19 cellular contexts compared by ENCODE assay signal in the genomic region with DNA sequence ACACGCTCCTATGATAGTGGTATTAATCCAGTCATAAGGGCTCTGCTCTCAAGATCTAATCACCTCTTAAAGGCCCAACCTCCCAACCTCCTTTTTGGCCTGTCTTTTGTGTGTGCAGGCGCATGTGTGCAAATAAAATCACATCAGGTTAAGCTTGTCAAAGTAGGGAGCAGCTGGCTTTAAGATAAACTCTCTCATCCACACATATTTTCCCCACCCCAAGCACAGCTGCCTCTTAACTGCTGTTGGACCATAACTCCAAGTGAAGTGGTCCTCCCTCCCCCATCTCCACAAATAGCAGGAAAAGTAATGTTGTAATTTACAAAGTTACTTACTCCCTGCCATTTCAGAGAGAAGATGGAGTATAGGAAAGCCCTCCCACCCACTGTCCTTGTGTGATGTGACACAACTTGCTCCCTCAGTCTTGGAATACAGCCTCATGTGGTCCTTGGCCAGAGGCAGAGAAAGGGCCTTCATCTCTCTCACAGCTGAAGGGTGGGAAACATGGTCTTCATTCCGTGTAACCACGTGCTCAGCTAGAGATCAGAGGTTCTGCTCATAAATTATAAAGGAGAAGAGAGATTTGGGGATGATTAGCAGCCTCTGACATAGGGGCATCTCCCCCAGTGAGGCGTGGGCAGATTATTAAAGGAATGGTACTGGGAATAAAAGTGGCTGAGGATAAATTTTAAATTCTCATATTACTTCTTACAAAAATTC.
DNase-seq lines count a peak whose midpoint lies in the region; ATAC-seq, FAIRE-seq and TF ChIP-seq lines count a peak whose summit lies in the region.
"Had no signal": no experiment of that assay in that cellular context is flagged by ENCODE, and none has a peak within 500 bp of the region (broad histone marks: within the 10 kb centered on the region; RNA-seq: fewer than 3 reads in every experiment).

No MANE protein-coding gene starts in this region.

- H3K4me1 ChIP-seq in IMR-90 (ENCODE audit: control insufficient read depth, insufficient read depth, low read length), result peaks cover 3% of the 10 kb centered on the region; the same call in 1 of the 2 replicates
- no peaks in the 10 kb centered on the region for H3K4me1 ChIP-seq in endodermal cell (ENCODE audit: control insufficient read depth, insufficient read depth, low read length)
- H3K4me1 ChIP-seq: BE2C had no signal

- H2BK20ac ChIP-seq in IMR-90 (ENCODE audit: low read depth, low read length), result no peak overlapping the region; the same call in 1 of the 2 replicates

- H4K91ac ChIP-seq in IMR-90 (ENCODE audit: insufficient read depth, low read depth, low read length), result no peak overlapping the region

- no peaks in the 10 kb centered on the region for H3K9me3 Mint-ChIP-seq in endodermal cell

- H3K4ac ChIP-seq in IMR-90 (ENCODE audit: low read depth, low read length), result no peak overlapping the region

- TF ChIP-seq RAD21 in IMR-90 (IDR thresholded peaks at IDR 0.05; ENCODE audit: low read length), result no peak

- no peaks in the 10 kb centered on the region for H3K27me3 ChIP-seq in IMR-90 (ENCODE audit: control insufficient read depth, insufficient read depth, low read length)
- no peaks in the 10 kb centered on the region for H3K27me3 ChIP-seq in endodermal cell (ENCODE audit: control insufficient read depth, insufficient read depth, low read length, poor library complexity, severe bottlenecking)
- H3K27me3 ChIP-seq: BE2C, MG63 had no signal

- FAIRE-seq in urothelium cell line (lab: Jason Lieb, UNC), result peak; percentile 73

- ATAC-seq in IMR-90 (ENCODE audit: low read depth) (no peak), HG02840 (IDR thresholded peaks at IDR 0.05; ENCODE audit: low FRiP score, unreplicated experiment) (no peak)
- ATAC-seq: Right ventricle myocardium inferior had no signal

- H3K9ac ChIP-seq in IMR-90 (ENCODE audit: low read depth, low read length) (no peak overlapping the region), endodermal cell (ENCODE audit: extremely low read depth, low read length, poor library complexity, severe bottlenecking) (no peak overlapping the region)

- TF ChIP-seq CTCF in IMR-90 (conservative IDR thresholded peaks at IDR 0.05; ENCODE audit: low read depth, low read length) (no peak), endodermal cell (conservative IDR thresholded peaks at IDR 0.05) (no peak)

- H3K36me3 ChIP-seq in IMR-90 (ENCODE audit: control insufficient read depth, insufficient read depth, low read length) (peaks cover 27% of the 10 kb centered on the region), endodermal cell (ENCODE audit: control insufficient read depth, insufficient read depth, low read length) (peaks cover 3% of the 10 kb centered on the region)
- H3K36me3 ChIP-seq: BE2C, MG63 had no signal

- H3K9me3 ChIP-seq in IMR-90 (ENCODE audit: control insufficient read depth, insufficient read depth, low read length) (no peaks in the 10 kb centered on the region), endodermal cell (ENCODE audit: control insufficient read depth, low read length) (no peaks in the 10 kb centered on the region)
- H3K9me3 ChIP-seq: BE2C, MG63 had no signal

- H2AFZ ChIP-seq in IMR-90 (replicated peaks; ENCODE audit: low read length, poor library complexity), result no peak overlapping the region

- H3K4me3 Mint-ChIP-seq in endodermal cell, result no peak overlapping the region

- no peak overlapping the region for H3K14ac ChIP-seq in IMR-90 (replicated peaks; ENCODE audit: low read depth, low read length)

- no peak overlapping the region for H4K8ac ChIP-seq in IMR-90 (ENCODE audit: low read depth in 2 of 2, low read length in 2 of 2)

- H3K4me3 ChIP-seq in IMR-90 (ENCODE audit: insufficient read depth, low read depth, low read length) (no peak overlapping the region), endodermal cell (ENCODE audit: low read length) (no peak overlapping the region)
- H3K4me3 ChIP-seq: MG63 had no signal

- H3K9me1 ChIP-seq in IMR-90 (ENCODE audit: insufficient read depth, low read length), result peaks cover 7% of the 10 kb centered on the region

- H4K5ac ChIP-seq in IMR-90 (ENCODE audit: low read depth, low read length), result no peak overlapping the region

- POLR2A ChIA-PET in IMR-90 (lab: Charles Lee; ENCODE audit: unreplicated experiment), result interaction anchor here (0.5 to 0.6 kb wide), 2 partner anchors 12 to 41 kb away, joined by 3 to 5 read pairs; no protein-coding TSS in a partner anchor

- no peaks in the 10 kb centered on the region for H3K27me3 Mint-ChIP-seq in endodermal cell (ENCODE audit: insufficient read depth)

- no peak overlapping the region for H2AK5ac ChIP-seq in IMR-90 (ENCODE audit: low read depth, low read length)

- H3K79me1 ChIP-seq in IMR-90 (ENCODE audit: low read depth in 1 of 2, low read length in 2 of 2), result peaks cover 19 to 29% of the 10 kb centered on the region in 2 experiments

- H3K23ac ChIP-seq in IMR-90 (ENCODE audit: low read depth, low read length), result no peak overlapping the region

- WGBS in IMR-90 (ENCODE audit: extremely low coverage in 2 of 2, insufficient read length in 1 of 2), 2 experiments, result no CpG with 5 or more reads among the region's 5 CpGs
- 94 to 100% methylated on average over 1 to 5 of the region's 5 CpGs for WGBS in endodermal cell (ENCODE audit: insufficient coverage in 1 of 2, insufficient read length in 1 of 2), 2 experiments

- no peak overlapping the region for H3K18ac ChIP-seq in IMR-90 (ENCODE audit: low read depth, low read length)

- H2BK120ac ChIP-seq in IMR-90 (ENCODE audit: low read depth, low read length), result no peak overlapping the region

- CTCF ChIA-PET in IMR-90 (lab: Yijun Ruan, JAX), result no interaction called here

- no TSS peak for BruUV-seq in IMR-90 (replicated peaks; lab: Mats Ljungman, UMichigan)

- dilution Hi-C loops in IMR-90 (cut with HindIII; ENCODE audit: low sequenced_read_pairs, unreplicated experiment), result no loop called here

- H2AK9ac ChIP-seq in IMR-90 (replicated peaks; ENCODE audit: low read depth, low read length, poor library complexity), result no peak overlapping the region

- no peak for DNase-seq in IMR-90
- DNase-seq in NCI-H69 (lab: John Stamatoyannopoulos, UW), result peak; percentile 20
- no peak for DNase-seq in endodermal cell
- DNase-seq in urothelium cell line (ENCODE audit: low spot score), result no peak
- no peak for DNase-seq in SK-N-DZ (ENCODE audit: low spot score)
- no peak for DNase-seq in UCSD-AML1 (lab: John Stamatoyannopoulos, UW; ENCODE audit: unreplicated experiment)
- DNase-seq: BE2C, EL, GF-D8, GOT3, MG63, NCI-H1417 treated with DMSO at 0.1 percent for 48 hours, NCI-H187, NCI-H226, NCI-H526 treated with DMSO at 0.1 percent for 48 hours, OCI-M1, T-helper 2 cell had no signal

- peaks cover 19% of the 10 kb centered on the region for H3K36me3 Mint-ChIP-seq in endodermal cell (ENCODE audit: low read depth)

- in situ Hi-C loops in IMR-90 (cut with MboI; ENCODE audit: low sequenced_read_pairs), result no loop called here

- no peak overlapping the region for H3K56ac ChIP-seq in IMR-90 (ENCODE audit: extremely low read depth, insufficient read depth, low read length)

- peak overlapping the region; percentile 11 for H3K27ac Mint-ChIP-seq in endodermal cell

- intact Hi-C loops in IMR-90 (cut with micrococcal nuclease), result no loop called here

- no peak for TF ChIP-seq POLR2A in IMR-90 (IDR thresholded peaks at IDR 0.05; ENCODE audit: low read depth, low read length)

- H3K4me2 ChIP-seq in IMR-90 (ENCODE audit: low read depth, low read length), result no peak overlapping the region

- no peaks in the 10 kb centered on the region for H4K20me1 ChIP-seq in IMR-90 (ENCODE audit: insufficient read depth, low read length)

- H3K27ac ChIP-seq in IMR-90 (ENCODE audit: insufficient read depth, low read length), result no peak overlapping the region
- H3K27ac ChIP-seq in endodermal cell (ENCODE audit: low read depth, low read length), result no peak overlapping the region

- H3K4me1 Mint-ChIP-seq in endodermal cell, result no peaks in the 10 kb centered on the region

- H2BK5ac ChIP-seq in IMR-90 (ENCODE audit: low read depth, low read length, poor library complexity, severe bottlenecking), result peak overlapping the region; percentile 50

- no peak overlapping the region for H2BK15ac ChIP-seq in IMR-90 (ENCODE audit: low read depth, low read length)

TF ChIP-seq in IMR-90, 13 proteins besides CTCF, POLR2A, EP300 and RAD21:
- TF ChIP-seq, protein P1, sequence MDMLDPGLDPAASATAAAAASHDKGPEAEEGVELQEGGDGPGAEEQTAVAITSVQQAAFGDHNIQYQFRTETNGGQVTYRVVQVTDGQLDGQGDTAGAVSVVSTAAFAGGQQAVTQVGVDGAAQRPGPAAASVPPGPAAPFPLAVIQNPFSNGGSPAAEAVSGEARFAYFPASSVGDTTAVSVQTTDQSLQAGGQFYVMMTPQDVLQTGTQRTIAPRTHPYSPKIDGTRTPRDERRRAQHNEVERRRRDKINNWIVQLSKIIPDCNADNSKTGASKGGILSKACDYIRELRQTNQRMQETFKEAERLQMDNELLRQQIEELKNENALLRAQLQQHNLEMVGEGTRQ (IDR thresholded peaks at IDR 0.05; ENCODE audit: low read depth, low read length), result no peak
- no peak for TF ChIP-seq RFX5 (IDR thresholded peaks at IDR 0.05; ENCODE audit: low read depth, low read length)
- TF ChIP-seq MXI1 (IDR thresholded peaks at IDR 0.05; ENCODE audit: borderline replicate concordance, low read depth, low read length), result no peak
- no peak for TF ChIP-seq SMC3 (IDR thresholded peaks at IDR 0.05; ENCODE audit: low read depth, low read length)
- TF ChIP-seq CHD1 (IDR thresholded peaks at IDR 0.05; ENCODE audit: low read depth, low read length), result no peak
- no peak for TF ChIP-seq MAFK (IDR thresholded peaks at IDR 0.05; ENCODE audit: low read depth, low read length)
- TF ChIP-seq RCOR1 (IDR thresholded peaks at IDR 0.05; ENCODE audit: insufficient replicate concordance, low read length), result no peak
- no peak for TF ChIP-seq NFE2L2 (IDR thresholded peaks at IDR 0.05; ENCODE audit: low read depth, low read length)
- TF ChIP-seq BHLHE40 (IDR thresholded peaks at IDR 0.05; ENCODE audit: low read depth, low read length), result no peak
- TF ChIP-seq MAZ (IDR thresholded peaks at IDR 0.05; ENCODE audit: borderline replicate concordance, low read depth, low read length), result no peak
- TF ChIP-seq, protein P2, sequence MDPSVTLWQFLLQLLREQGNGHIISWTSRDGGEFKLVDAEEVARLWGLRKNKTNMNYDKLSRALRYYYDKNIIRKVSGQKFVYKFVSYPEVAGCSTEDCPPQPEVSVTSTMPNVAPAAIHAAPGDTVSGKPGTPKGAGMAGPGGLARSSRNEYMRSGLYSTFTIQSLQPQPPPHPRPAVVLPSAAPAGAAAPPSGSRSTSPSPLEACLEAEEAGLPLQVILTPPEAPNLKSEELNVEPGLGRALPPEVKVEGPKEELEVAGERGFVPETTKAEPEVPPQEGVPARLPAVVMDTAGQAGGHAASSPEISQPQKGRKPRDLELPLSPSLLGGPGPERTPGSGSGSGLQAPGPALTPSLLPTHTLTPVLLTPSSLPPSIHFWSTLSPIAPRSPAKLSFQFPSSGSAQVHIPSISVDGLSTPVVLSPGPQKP (IDR thresholded peaks at IDR 0.05; ENCODE audit: borderline replicate concordance, low read depth, low read length), result no peak
- no peak for TF ChIP-seq FOS (IDR thresholded peaks at IDR 0.05; ENCODE audit: low read depth, low read length)
- TF ChIP-seq CEBPB (IDR thresholded peaks at IDR 0.05; ENCODE audit: low read depth, low read length), result no peak
